In the genomic region with DNA sequence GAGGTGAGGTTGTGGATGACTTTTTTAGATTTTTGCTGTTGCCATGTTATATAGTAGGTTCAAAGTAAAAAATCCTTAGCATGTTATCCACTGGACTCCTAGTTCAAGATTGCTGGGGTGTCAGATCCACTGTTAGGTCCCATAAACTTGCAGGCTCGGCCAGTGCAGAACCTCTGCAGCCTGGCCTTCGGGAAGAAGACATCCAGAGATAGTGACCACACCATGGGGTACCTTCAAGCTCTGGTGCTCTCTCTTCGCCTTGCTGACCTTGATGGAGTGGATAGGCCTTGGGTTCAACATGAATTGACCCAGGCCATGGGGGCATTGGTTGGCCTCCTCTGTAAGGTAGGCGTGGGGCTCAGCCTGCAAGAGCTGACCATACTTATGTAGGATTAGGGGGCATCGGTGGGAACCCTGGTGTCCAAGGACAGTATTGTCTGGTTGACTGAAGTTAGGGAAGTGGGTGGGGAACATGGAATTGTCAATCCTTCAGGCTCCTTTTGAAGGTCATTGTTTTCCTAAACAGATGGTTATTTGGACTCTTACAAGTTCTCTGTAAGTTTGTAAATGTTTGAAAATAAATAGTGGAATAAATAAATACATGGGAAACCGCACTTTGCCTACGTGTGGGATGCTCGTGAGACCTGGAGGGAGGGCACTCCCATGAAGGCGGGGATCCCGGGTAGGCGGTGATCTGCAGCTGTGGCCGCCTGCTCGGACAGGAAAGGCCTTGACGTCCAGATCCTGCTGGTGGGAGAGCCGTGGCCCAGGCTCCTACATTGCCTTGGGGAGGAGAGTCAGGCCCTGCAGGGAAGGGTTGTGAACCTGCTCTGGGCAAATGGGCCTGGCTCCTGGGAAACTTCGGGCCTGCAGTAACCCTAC, we compare ENCODE assay signal across 9 cellular contexts. TPM values are rescaled to one million over a fixed set of nuclear protein-coding genes. Genes with fewer than 3 reads are reported as not detected.
A peak's percentile ranks its signal among the peaks of the same experiment; 100 is the strongest.
DNase-seq lines count a peak whose midpoint lies in the region; ATAC-seq and TF ChIP-seq lines count a peak whose summit lies in the region.
"Had no signal": no experiment of that assay in that cellular context is flagged by ENCODE, and none has a peak within 500 bp of the region (broad histone marks: within the 10 kb centered on the region; RNA-seq: fewer than 3 reads in every experiment).

No MANE protein-coding gene starts in this region.

- no peaks in the 10 kb centered on the region; a peak in 1 of 7 replicates for H3K36me3 Mint-ChIP-seq in H9 (ENCODE audit: insufficient read depth in 1 of 3, low read depth in 3 of 3)
- H3K36me3 Mint-ChIP-seq in activated CD4-positive, alpha-beta memory T cell treated with anti-CD3 and anti-CD28 coated beads, Interleukin-2, amount 10 ng/mL, durations not matched to agents 7 days and 5 days (ENCODE audit: low read depth) = peaks cover 3% of the 10 kb centered on the region

- WGBS in H9 (ENCODE audit: extremely low coverage, insufficient read length, low lambda C conversion rate) = no CpG with 5 or more reads among the region's 16 CpGs

- H3K4me1 Mint-ChIP-seq in H9 = peaks cover 72 to 78% of the 10 kb centered on the region in 2 experiments
- peaks cover 89% of the 10 kb centered on the region for H3K4me1 Mint-ChIP-seq in activated CD4-positive, alpha-beta memory T cell treated with anti-CD3 and anti-CD28 coated beads, Interleukin-2, amount 10 ng/mL, durations not matched to agents 7 days and 5 days

- no peak overlapping the region for H2BK120ac ChIP-seq in H9 (ENCODE audit: low read depth, low read length, poor library complexity, severe bottlenecking)

- no peak overlapping the region for H3K4ac ChIP-seq in H9 (ENCODE audit: low read depth, low read length)

- H3K23me2 ChIP-seq in H9 (ENCODE audit: insufficient read length, low read depth, low read length, poor library complexity, severe bottlenecking) = no peaks in the 10 kb centered on the region

- H3K79me1 ChIP-seq in H9 (ENCODE audit: insufficient read depth, low read depth, low read length, poor library complexity, severe bottlenecking) = peaks cover 20% of the 10 kb centered on the region

- H3T11ph ChIP-seq in H9 (ENCODE audit: low read length) = no peak overlapping the region

- H2BK5ac ChIP-seq in H9 (ENCODE audit: insufficient read length, low read length) = no peak overlapping the region

- H3K27ac ChIP-seq in H9 (ENCODE audit: insufficient read length, low read depth, low read length) (no peak overlapping the region), skin epidermis (peak overlapping the region in 17 of 21 experiments; percentile 3 to 86 (median 64))

- CTCF ChIA-PET in activated CD4-positive, alpha-beta memory T cell treated with anti-CD3 and anti-CD28 coated beads, Interleukin-2, amount 10 ng/mL, durations not matched to agents 7 days and 5 days (lab: Charles Lee) = no interaction called here

- H3K79me2 ChIP-seq in H9 (ENCODE audit: insufficient read depth, low read length) = peaks cover 63% of the 10 kb centered on the region

- H2BK20ac ChIP-seq in H9 (ENCODE audit: low read depth, low read length, poor library complexity, severe bottlenecking) = no peak overlapping the region

- POLR2A ChIA-PET in activated CD4-positive, alpha-beta memory T cell treated with anti-CD3 and anti-CD28 coated beads, Interleukin-2, amount 10 ng/mL, durations not matched to agents 7 days and 5 days (lab: Charles Lee) = interaction anchor here (1.0 to 3.0 kb wide), 8 partner anchors 9 to 79 kb away, joined by 3 to 14 read pairs (median 4); a partner anchor contains a TSS

- intact Hi-C loops in left ventricle myocardium superior (cut with micrococcal nuclease) = no loop called here

- no peak for TF ChIP-seq CTCF in H9 (conservative IDR thresholded peaks at IDR 0.05)

- H3K23ac ChIP-seq in H9 (ENCODE audit: insufficient read length, low read depth, low read length) = no peak overlapping the region

- H2BK15ac ChIP-seq in H9 (ENCODE audit: low read depth, low read length) = no peak overlapping the region

- H3K9ac ChIP-seq in H9 (ENCODE audit: extremely low read depth, insufficient read length, low read length) = no peak overlapping the region

- no peak overlapping the region for H2AK5ac ChIP-seq in H9 (ENCODE audit: insufficient read length, low read length)

- no peaks in the 10 kb centered on the region for H3K9me3 ChIP-seq in H9 (ENCODE audit: control insufficient read depth, low read depth, low read length)

- no peaks in the 10 kb centered on the region for H3K9me3 Mint-ChIP-seq in H9
- no peaks in the 10 kb centered on the region for H3K9me3 Mint-ChIP-seq in activated CD4-positive, alpha-beta memory T cell treated with anti-CD3 and anti-CD28 coated beads, Interleukin-2, amount 10 ng/mL, durations not matched to agents 7 days and 5 days

- ATAC-seq in left ventricle myocardium superior (peak; percentile 23), HG03439 (IDR thresholded peaks at IDR 0.05; ENCODE audit: unreplicated experiment) (no peak)

- H3K14ac ChIP-seq in H9 (ENCODE audit: insufficient read depth, low read length) = no peak overlapping the region; the same call in 1 of the 2 replicates

- H3K56ac ChIP-seq in H9 (ENCODE audit: insufficient read length, low read depth, low read length) = no peak overlapping the region

- H3K27me3 Mint-ChIP-seq in H9 (ENCODE audit: low read depth) = no peaks in the 10 kb centered on the region
- H3K27me3 Mint-ChIP-seq in activated CD4-positive, alpha-beta memory T cell treated with anti-CD3 and anti-CD28 coated beads, Interleukin-2, amount 10 ng/mL, durations not matched to agents 7 days and 5 days = no peaks in the 10 kb centered on the region

- no peaks in the 10 kb centered on the region for H4K20me1 ChIP-seq in H9 (ENCODE audit: control insufficient read depth, insufficient read depth, insufficient read length)

- no peak overlapping the region for H3K4me3 ChIP-seq in skin epidermis

- no peak overlapping the region for H2AFZ ChIP-seq in H9 (ENCODE audit: low read length)

- peak overlapping the region in 2 of 3 experiments; percentile 45 to 72; a peak in 4 of 7 replicates for H3K27ac Mint-ChIP-seq in H9
- H3K27ac Mint-ChIP-seq in activated CD4-positive, alpha-beta memory T cell treated with anti-CD3 and anti-CD28 coated beads, Interleukin-2, amount 10 ng/mL, durations not matched to agents 7 days and 5 days = peak overlapping the region; percentile 85

- H4K91ac ChIP-seq in H9 (ENCODE audit: insufficient read length, low read depth, low read length) = no peak overlapping the region

- DNase-seq in H9 = no peak
- DNase-seq in activated CD4-positive, alpha-beta memory T cell treated with anti-CD3 and anti-CD28 coated beads, Interleukin-2, amount 10 ng/mL, durations not matched to agents 7 days and 5 days = no peak
- DNase-seq in left ventricle myocardium superior = peak; percentile 58
- no peak for DNase-seq in activated gamma-delta T cell treated with Interleukin-2 at 50 U/mL for 16 hours
- DNase-seq in epidermal melanocyte (ENCODE audit: insufficient read length, low spot score) = no peak
- DNase-seq: NCI-H2029, SIG-M5 had no signal

- H3K18ac ChIP-seq in H9 (ENCODE audit: insufficient read length, low read depth, low read length) = no peak overlapping the region

- peaks cover 16% of the 10 kb centered on the region; the same call in 1 of the 2 replicates for H3K4me1 ChIP-seq in H9 (ENCODE audit: insufficient read depth, low read length)

- no peak overlapping the region for H4K8ac ChIP-seq in H9 (replicated peaks; ENCODE audit: insufficient read length, low read depth, low read length)

- H4K5ac ChIP-seq in H9 (ENCODE audit: insufficient read length, low read depth, low read length) = no peak overlapping the region

- H3K27me3 ChIP-seq in H9 (ENCODE audit: insufficient read depth, low read length) = no peaks in the 10 kb centered on the region

- H2BK12ac ChIP-seq in H9 (ENCODE audit: insufficient read length, low read depth, low read length) = no peak overlapping the region

- no peak overlapping the region for H3K4me2 ChIP-seq in H9 (ENCODE audit: insufficient read depth, insufficient read length, low read length)

- no peak overlapping the region for H3K4me3 Mint-ChIP-seq in H9
- peak overlapping the region; percentile 56 for H3K4me3 Mint-ChIP-seq in activated CD4-positive, alpha-beta memory T cell treated with anti-CD3 and anti-CD28 coated beads, Interleukin-2, amount 10 ng/mL, durations not matched to agents 7 days and 5 days

RNA-seq across cellular contexts. Expression of a gene that starts 37.1 kb away (rescaled TPM):
- total RNA-seq in H9 (2021) (77.0 and 81.6 TPM in 2 replicates), left ventricle myocardium superior (25.0 TPM)
- total RNA-seq in activated CD4-positive, alpha-beta memory T cell treated with anti-CD3 and anti-CD28 coated beads, Interleukin-2, amount 10 ng/mL, durations not matched to agents 7 days and 5 days = 10 to 100 TPM; 60.7 to 63.2 TPM
